ENCODE assay signal across 2 cellular contexts in the genomic region with DNA sequence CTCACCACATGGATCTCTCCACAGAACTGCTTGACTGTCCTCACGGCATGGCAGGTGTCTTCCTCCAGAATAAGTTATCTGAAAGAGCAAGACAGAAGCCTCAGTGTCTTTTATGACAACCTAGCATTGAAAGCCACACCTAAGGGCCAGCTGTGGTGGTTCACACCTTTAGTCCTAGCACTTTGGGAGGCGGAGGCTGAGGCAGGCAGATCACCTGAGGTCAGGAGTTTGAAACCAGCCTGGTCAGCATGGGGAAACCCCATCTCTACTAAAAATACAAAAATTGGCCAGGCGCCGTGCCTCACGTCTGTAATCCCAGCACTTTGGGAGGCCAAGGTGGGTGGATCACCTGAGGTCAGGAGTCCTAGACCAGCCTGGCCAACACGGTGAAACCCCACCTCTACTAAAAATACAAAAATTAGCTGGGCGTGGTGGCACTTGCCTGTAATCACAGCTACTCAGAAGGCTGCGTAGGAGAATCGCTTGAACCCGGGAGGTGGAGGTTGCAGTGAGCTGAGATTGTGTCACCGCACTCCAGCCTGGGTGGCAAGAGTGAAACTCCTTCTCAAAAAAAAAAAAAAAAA.
A peak's percentile ranks its signal among the peaks of the same experiment; 100 is the strongest.
TF ChIP-seq lines count a peak whose summit lies in the region.

No MANE protein-coding gene starts in this region.

TF ChIP-seq in GM12878, 131 proteins besides CTCF, POLR2A, EP300 and RAD21:
- TF ChIP-seq BHLHE40 (IDR thresholded peaks at IDR 0.05; ENCODE audit: borderline replicate concordance in 1 of 2, low read depth in 2 of 2, low read length in 1 of 2), result peak in 1 of 2 experiments; percentile 46; a peak in 2 of 4 replicates

TF ChIP-seq in HepG2, 621 proteins besides CTCF, POLR2A, EP300 and RAD21:
- TF ChIP-seq, protein P1, sequence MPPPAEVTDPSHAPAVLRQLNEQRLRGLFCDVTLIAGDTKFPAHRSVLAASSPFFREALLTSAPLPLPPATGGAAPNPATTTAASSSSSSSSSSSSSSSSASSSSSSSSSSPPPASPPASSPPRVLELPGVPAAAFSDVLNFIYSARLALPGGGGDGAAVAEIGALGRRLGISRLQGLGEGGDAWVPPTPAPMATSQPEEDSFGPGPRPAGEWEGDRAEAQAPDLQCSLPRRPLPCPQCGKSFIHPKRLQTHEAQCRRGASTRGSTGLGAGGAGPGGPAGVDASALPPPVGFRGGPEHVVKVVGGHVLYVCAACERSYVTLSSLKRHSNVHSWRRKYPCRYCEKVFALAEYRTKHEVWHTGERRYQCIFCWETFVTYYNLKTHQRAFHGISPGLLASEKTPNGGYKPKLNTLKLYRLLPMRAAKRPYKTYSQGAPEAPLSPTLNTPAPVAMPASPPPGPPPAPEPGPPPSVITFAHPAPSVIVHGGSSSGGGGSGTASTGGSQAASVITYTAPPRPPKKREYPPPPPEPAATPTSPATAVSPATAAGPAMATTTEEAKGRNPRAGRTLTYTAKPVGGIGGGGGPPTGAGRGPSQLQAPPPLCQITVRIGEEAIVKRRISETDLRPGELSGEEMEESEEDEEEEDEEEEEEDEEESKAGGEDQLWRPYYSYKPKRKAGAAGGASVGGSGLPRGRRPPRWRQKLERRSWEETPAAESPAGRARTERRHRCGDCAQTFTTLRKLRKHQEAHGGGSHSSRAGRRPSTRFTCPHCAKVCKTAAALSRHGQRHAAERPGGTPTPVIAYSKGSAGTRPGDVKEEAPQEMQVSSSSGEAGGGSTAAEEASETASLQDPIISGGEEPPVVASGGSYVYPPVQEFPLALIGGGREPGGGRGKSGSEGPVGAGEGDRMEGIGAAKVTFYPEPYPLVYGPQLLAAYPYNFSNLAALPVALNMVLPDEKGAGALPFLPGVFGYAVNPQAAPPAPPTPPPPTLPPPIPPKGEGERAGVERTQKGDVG (CRISPR knock-in tag; IDR thresholded peaks at IDR 0.05; ENCODE audit: borderline replicate concordance), result peak; percentile 44; the same call in 1 of the 2 replicates
- TF ChIP-seq, protein P2, sequence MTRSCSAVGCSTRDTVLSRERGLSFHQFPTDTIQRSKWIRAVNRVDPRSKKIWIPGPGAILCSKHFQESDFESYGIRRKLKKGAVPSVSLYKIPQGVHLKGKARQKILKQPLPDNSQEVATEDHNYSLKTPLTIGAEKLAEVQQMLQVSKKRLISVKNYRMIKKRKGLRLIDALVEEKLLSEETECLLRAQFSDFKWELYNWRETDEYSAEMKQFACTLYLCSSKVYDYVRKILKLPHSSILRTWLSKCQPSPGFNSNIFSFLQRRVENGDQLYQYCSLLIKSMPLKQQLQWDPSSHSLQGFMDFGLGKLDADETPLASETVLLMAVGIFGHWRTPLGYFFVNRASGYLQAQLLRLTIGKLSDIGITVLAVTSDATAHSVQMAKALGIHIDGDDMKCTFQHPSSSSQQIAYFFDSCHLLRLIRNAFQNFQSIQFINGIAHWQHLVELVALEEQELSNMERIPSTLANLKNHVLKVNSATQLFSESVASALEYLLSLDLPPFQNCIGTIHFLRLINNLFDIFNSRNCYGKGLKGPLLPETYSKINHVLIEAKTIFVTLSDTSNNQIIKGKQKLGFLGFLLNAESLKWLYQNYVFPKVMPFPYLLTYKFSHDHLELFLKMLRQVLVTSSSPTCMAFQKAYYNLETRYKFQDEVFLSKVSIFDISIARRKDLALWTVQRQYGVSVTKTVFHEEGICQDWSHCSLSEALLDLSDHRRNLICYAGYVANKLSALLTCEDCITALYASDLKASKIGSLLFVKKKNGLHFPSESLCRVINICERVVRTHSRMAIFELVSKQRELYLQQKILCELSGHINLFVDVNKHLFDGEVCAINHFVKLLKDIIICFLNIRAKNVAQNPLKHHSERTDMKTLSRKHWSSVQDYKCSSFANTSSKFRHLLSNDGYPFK (CRISPR knock-in tag; IDR thresholded peaks at IDR 0.05; ENCODE audit: borderline replicate concordance), result 0 out of 2 replicates have a peak, but pooled peaks have one; percentile 34
- TF ChIP-seq HIVEP1 (CRISPR knock-in tag; IDR thresholded peaks at IDR 0.05) (0 out of 2 replicates have a peak, but pooled peaks have one; percentile 20), NRL (CRISPR knock-in tag; IDR thresholded peaks at IDR 0.05; ENCODE audit: borderline replicate concordance) (0 out of 2 replicates have a peak, but pooled peaks have one; percentile 28), ZNF550 (CRISPR knock-in tag; IDR thresholded peaks at IDR 0.05; ENCODE audit: borderline replicate concordance) (0 out of 2 replicates have a peak, but pooled peaks have one; percentile 38), ZNF839 (CRISPR knock-in tag; IDR thresholded peaks at IDR 0.05; ENCODE audit: borderline replicate concordance) (peak; percentile 80; the same call in 1 of the 2 replicates), ZNF746 (CRISPR knock-in tag; IDR thresholded peaks at IDR 0.05) (0 out of 2 replicates have a peak, but pooled peaks have one; percentile 34)
- TF ChIP-seq, protein P3, sequence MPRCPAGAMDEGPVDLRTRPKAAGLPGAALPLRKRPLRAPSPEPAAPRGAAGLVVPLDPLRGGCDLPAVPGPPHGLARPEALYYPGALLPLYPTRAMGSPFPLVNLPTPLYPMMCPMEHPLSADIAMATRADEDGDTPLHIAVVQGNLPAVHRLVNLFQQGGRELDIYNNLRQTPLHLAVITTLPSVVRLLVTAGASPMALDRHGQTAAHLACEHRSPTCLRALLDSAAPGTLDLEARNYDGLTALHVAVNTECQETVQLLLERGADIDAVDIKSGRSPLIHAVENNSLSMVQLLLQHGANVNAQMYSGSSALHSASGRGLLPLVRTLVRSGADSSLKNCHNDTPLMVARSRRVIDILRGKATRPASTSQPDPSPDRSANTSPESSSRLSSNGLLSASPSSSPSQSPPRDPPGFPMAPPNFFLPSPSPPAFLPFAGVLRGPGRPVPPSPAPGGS (CRISPR knock-in tag; IDR thresholded peaks at IDR 0.05), result 0 out of 2 replicates have a peak, but pooled peaks have one; percentile 56
- TF ChIP-seq, protein P4, sequence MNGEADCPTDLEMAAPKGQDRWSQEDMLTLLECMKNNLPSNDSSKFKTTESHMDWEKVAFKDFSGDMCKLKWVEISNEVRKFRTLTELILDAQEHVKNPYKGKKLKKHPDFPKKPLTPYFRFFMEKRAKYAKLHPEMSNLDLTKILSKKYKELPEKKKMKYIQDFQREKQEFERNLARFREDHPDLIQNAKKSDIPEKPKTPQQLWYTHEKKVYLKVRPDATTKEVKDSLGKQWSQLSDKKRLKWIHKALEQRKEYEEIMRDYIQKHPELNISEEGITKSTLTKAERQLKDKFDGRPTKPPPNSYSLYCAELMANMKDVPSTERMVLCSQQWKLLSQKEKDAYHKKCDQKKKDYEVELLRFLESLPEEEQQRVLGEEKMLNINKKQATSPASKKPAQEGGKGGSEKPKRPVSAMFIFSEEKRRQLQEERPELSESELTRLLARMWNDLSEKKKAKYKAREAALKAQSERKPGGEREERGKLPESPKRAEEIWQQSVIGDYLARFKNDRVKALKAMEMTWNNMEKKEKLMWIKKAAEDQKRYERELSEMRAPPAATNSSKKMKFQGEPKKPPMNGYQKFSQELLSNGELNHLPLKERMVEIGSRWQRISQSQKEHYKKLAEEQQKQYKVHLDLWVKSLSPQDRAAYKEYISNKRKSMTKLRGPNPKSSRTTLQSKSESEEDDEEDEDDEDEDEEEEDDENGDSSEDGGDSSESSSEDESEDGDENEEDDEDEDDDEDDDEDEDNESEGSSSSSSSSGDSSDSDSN (CRISPR knock-in tag; IDR thresholded peaks at IDR 0.05), result 0 out of 2 replicates have a peak, but pooled peaks have one; percentile 13
- TF ChIP-seq, protein P5, sequence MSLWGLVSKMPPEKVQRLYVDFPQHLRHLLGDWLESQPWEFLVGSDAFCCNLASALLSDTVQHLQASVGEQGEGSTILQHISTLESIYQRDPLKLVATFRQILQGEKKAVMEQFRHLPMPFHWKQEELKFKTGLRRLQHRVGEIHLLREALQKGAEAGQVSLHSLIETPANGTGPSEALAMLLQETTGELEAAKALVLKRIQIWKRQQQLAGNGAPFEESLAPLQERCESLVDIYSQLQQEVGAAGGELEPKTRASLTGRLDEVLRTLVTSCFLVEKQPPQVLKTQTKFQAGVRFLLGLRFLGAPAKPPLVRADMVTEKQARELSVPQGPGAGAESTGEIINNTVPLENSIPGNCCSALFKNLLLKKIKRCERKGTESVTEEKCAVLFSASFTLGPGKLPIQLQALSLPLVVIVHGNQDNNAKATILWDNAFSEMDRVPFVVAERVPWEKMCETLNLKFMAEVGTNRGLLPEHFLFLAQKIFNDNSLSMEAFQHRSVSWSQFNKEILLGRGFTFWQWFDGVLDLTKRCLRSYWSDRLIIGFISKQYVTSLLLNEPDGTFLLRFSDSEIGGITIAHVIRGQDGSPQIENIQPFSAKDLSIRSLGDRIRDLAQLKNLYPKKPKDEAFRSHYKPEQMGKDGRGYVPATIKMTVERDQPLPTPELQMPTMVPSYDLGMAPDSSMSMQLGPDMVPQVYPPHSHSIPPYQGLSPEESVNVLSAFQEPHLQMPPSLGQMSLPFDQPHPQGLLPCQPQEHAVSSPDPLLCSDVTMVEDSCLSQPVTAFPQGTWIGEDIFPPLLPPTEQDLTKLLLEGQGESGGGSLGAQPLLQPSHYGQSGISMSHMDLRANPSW (CRISPR knock-in tag; IDR thresholded peaks at IDR 0.05; ENCODE audit: borderline replicate concordance), result 0 out of 2 replicates have a peak, but pooled peaks have one; percentile 26
